In genomic region chr3:52432225-52432624, GRCh38 we compare ENCODE assay signal across 23 cellular contexts. TPM values are rescaled to one million over a fixed set of nuclear protein-coding genes. Genes with fewer than 3 reads are reported as not detected.
DNase-seq lines count a peak whose midpoint lies in the region; ATAC-seq and TF ChIP-seq lines count a peak whose summit lies in the region.
"Had no signal": no experiment of that assay in that cellular context is flagged by ENCODE, and none has a peak within 500 bp of the region (broad histone marks: within the 10 kb centered on the region; RNA-seq: fewer than 3 reads in every experiment).

No MANE protein-coding gene starts in this region.

- TF ChIP-seq CTCF in heart right ventricle (IDR thresholded peaks at IDR 0.05) = no peak
- TF ChIP-seq CTCF in endodermal cell (conservative IDR thresholded peaks at IDR 0.05) = no peak
- TF ChIP-seq CTCF in left lung (IDR thresholded peaks at IDR 0.05) = no peak
- TF ChIP-seq CTCF in CD14-positive monocyte (IDR thresholded peaks at IDR 0.05) = no peak

- no peaks in the 10 kb centered on the region for H3K27me3 ChIP-seq in heart right ventricle
- no peaks in the 10 kb centered on the region for H3K27me3 ChIP-seq in endodermal cell (ENCODE audit: control insufficient read depth, insufficient read depth, low read length, poor library complexity, severe bottlenecking)
- H3K27me3 ChIP-seq in left lung = no peaks in the 10 kb centered on the region

- peaks cover 29% of the 10 kb centered on the region for H3K4me1 Mint-ChIP-seq in endodermal cell
- peaks cover 43% of the 10 kb centered on the region for H3K4me1 Mint-ChIP-seq in CD14-positive monocyte

- H3K9ac ChIP-seq in endodermal cell (ENCODE audit: extremely low read depth, low read length, poor library complexity, severe bottlenecking) = no peak overlapping the region
- H3K9ac ChIP-seq: KMS-11 had no signal

- intact Hi-C loops in heart right ventricle (cut with DNase I) (no loop called here), left cardiac atrium (cut with DNase I) (no loop called here), posterior vena cava (cut with DNase I) (no loop called here), left lung (cut with DNase I) (no loop called here), CD14-positive monocyte (cut with micrococcal nuclease) (no loop called here)

- no peak overlapping the region for H3K27ac Mint-ChIP-seq in endodermal cell
- H3K27ac Mint-ChIP-seq in CD14-positive monocyte = peak overlapping the region in 2 of 7 donors; percentile 14 to 15
- H3K27ac Mint-ChIP-seq: activated CD4-positive, alpha-beta T cell treated with anti-CD3 and anti-CD28 coated beads, Interleukin-2, amount 10 ng/mL, durations not matched to agents 7 days and 5 days; activated naive CD4-positive, alpha-beta T cell treated with anti-CD3 and anti-CD28 coated beads, Interleukin-2, amount 10 ng/mL, durations not matched to agents 7 days and 5 days had no signal

- H3K27ac ChIP-seq in heart right ventricle = peak overlapping the region; percentile 24 to 86 (median 72)
- no peak overlapping the region for H3K27ac ChIP-seq in endodermal cell (ENCODE audit: low read depth, low read length)
- H3K27ac ChIP-seq in left lung = peak overlapping the region in 1 of 2 donors; percentile 5
- H3K27ac ChIP-seq: KMS-11, thoracic aorta had no signal

- H3K9me3 ChIP-seq in heart right ventricle (no peaks in the 10 kb centered on the region), endodermal cell (ENCODE audit: control insufficient read depth, low read length) (no peaks in the 10 kb centered on the region), left lung (no peaks in the 10 kb centered on the region)
- H3K9me3 ChIP-seq: mucosa of descending colon, thoracic aorta had no signal

- WGBS in heart right ventricle, 2 donors = 63 to 69% methylated on average over 6 of the region's 6 CpGs
- 89 to 94% methylated on average over 2 to 6 of the region's 6 CpGs for WGBS in endodermal cell (ENCODE audit: insufficient coverage in 1 of 2, insufficient read length in 1 of 2), 2 experiments

- H3K27me3 Mint-ChIP-seq in endodermal cell (ENCODE audit: insufficient read depth) (no peaks in the 10 kb centered on the region), CD14-positive monocyte (ENCODE audit: low read depth in 3 of 3) (peaks cover 2 to 12% (median 6%) of the 10 kb centered on the region in 3 donors)

- H3K4me1 ChIP-seq in heart right ventricle (peaks cover 34 to 84% (median 68%) of the 10 kb centered on the region in 9 donors), endodermal cell (ENCODE audit: control insufficient read depth, insufficient read depth, low read length) (peaks cover 12% of the 10 kb centered on the region), left lung (peaks cover 0 to 38% of the 10 kb centered on the region in 2 donors)

- no peak overlapping the region for H3K4me3 ChIP-seq in heart right ventricle
- no peak overlapping the region for H3K4me3 ChIP-seq in endodermal cell (ENCODE audit: low read length)
- no peak overlapping the region for H3K4me3 ChIP-seq in left lung
- H3K4me3 ChIP-seq: mucosa of descending colon, thoracic aorta had no signal

- no peak for ATAC-seq in heart right ventricle
- no peak for ATAC-seq in left cardiac atrium
- ATAC-seq in left lung = no peak
- ATAC-seq: mucosa of descending colon had no signal

- H3K36me3 ChIP-seq in heart right ventricle (no peaks in the 10 kb centered on the region), endodermal cell (ENCODE audit: control insufficient read depth, insufficient read depth, low read length) (no peaks in the 10 kb centered on the region), left lung (no peaks in the 10 kb centered on the region)
- H3K36me3 ChIP-seq: thoracic aorta had no signal

- H3K9me3 Mint-ChIP-seq in endodermal cell (no peaks in the 10 kb centered on the region), CD14-positive monocyte (peaks cover 0 to 3% (median 0%) of the 10 kb centered on the region in 7 donors)
- H3K9me3 Mint-ChIP-seq: activated CD4-positive, alpha-beta T cell treated with anti-CD3 and anti-CD28 coated beads, Interleukin-2, amount 10 ng/mL, durations not matched to agents 7 days and 5 days; activated naive CD4-positive, alpha-beta T cell treated with anti-CD3 and anti-CD28 coated beads, Interleukin-2, amount 10 ng/mL, durations not matched to agents 7 days and 5 days had no signal

- DNase-seq in heart right ventricle (no peak), left cardiac atrium (no peak), endodermal cell (peak; percentile 36), posterior vena cava (ENCODE audit: low spot score) (peak; percentile 52), ureter (ENCODE audit: low spot score) (peak; percentile 37), left lung (no peak), HuH-7 (ENCODE audit: low spot score) (no peak), CD14-positive monocyte (ENCODE audit: low spot score) (no peak)
- DNase-seq: activated CD4-positive, alpha-beta T cell treated with anti-CD3 and anti-CD28 coated beads, Interleukin-2, amount 10 ng/mL, durations not matched to agents 7 days and 5 days; activated naive CD4-positive, alpha-beta T cell treated with anti-CD3 and anti-CD28 coated beads, Interleukin-2, amount 10 ng/mL, durations not matched to agents 7 days and 5 days; activated T-cell treated with anti-CD3 and anti-CD28 coated beads for 4 hours; cerebellar nuclear complex; DMS79; effector memory CD4-positive, alpha-beta T cell; mucosa of descending colon; NCI-H187; NCI-H774; retina; SHP77 had no signal

- H3K4me3 Mint-ChIP-seq in endodermal cell (no peak overlapping the region), CD14-positive monocyte (peak overlapping the region in 1 of 2 donors; percentile 57)
- H3K4me3 Mint-ChIP-seq: activated CD4-positive, alpha-beta T cell treated with anti-CD3 and anti-CD28 coated beads, Interleukin-2, amount 10 ng/mL, durations not matched to agents 7 days and 5 days; activated naive CD4-positive, alpha-beta T cell treated with anti-CD3 and anti-CD28 coated beads, Interleukin-2, amount 10 ng/mL, durations not matched to agents 7 days and 5 days had no signal

- H3K36me3 Mint-ChIP-seq in endodermal cell (ENCODE audit: low read depth) = no peaks in the 10 kb centered on the region
- no peaks in the 10 kb centered on the region for H3K36me3 Mint-ChIP-seq in CD14-positive monocyte
- H3K36me3 Mint-ChIP-seq: activated naive CD4-positive, alpha-beta T cell treated with anti-CD3 and anti-CD28 coated beads, Interleukin-2, amount 10 ng/mL, durations not matched to agents 7 days and 5 days had no signal

RNA-seq across cellular contexts. Expression of gene SEMA3G, which starts 12.7 kb away (rescaled TPM):
- total RNA-seq in heart right ventricle (10 to 100 TPM in 9 of 10 donors, 1 to 10 TPM in 1; 8.3 to 17.8 (median 16.2) TPM), left cardiac atrium (10 to 100 TPM; 13.7 to 19.9 TPM), endodermal cell (1 to 10 TPM; 2.5 to 8.6 TPM), posterior vena cava (10 to 100 TPM; 12.4 to 17.7 TPM), ureter (7.5 TPM), left lung (10 to 100 TPM; 30.5 to 36.5 TPM)
- polyA plus RNA-seq in heart right ventricle (10 to 100 TPM; 12.1 to 13.1 TPM), CD14-positive monocyte (not detected)
- polyA plus RNA-seq in endodermal cell (2013, experiment 1 of 2) = 1.9 TPM
- polyA plus RNA-seq in endodermal cell (2013, experiment 2 of 2) = 1.5 TPM
- total RNA-seq: OCI-LY7 had no signal

RNA-seq across cellular contexts. Expression of gene TNNC1, which starts 21.6 kb away (rescaled TPM):
- 1,000 to 10,000 TPM; 6,035 to 9,296 (median 8,226) TPM for total RNA-seq in heart right ventricle
- over 10,000 TPM in 1 of 2 donors, 1,000 to 10,000 TPM in 1; 9,937 to 18,066 TPM for polyA plus RNA-seq in heart right ventricle
- total RNA-seq in left cardiac atrium = 1,000 to 10,000 TPM; 2,841 to 3,233 TPM
- total RNA-seq in endodermal cell = 10 to 100 TPM; 44.8 to 64.6 TPM
- polyA plus RNA-seq in endodermal cell (2013, experiment 1 of 2) = 30.4 TPM
- polyA plus RNA-seq in endodermal cell (2013, experiment 2 of 2) = 36.1 TPM
- 1 to 10 TPM; 3.5 to 5.5 TPM for total RNA-seq in posterior vena cava
- 9.4 TPM for total RNA-seq in ureter
- 100 to 1,000 TPM in 1 of 2 donors, 10 to 100 TPM in 1; 30.7 to 117 TPM for total RNA-seq in left lung
- not detected for polyA plus RNA-seq in CD14-positive monocyte
- total RNA-seq: glomerular endothelial cell had no signal

RNA-seq across cellular contexts. Expression of gene PHF7, which starts 21.8 kb away (rescaled TPM):
- 10 to 100 TPM; 11.5 to 26.3 (median 22.4) TPM for total RNA-seq in heart right ventricle
- 1 to 10 TPM; 1.9 to 6.0 TPM for polyA plus RNA-seq in heart right ventricle
- total RNA-seq in left cardiac atrium = 10 to 100 TPM; 13.1 to 16.0 TPM
- total RNA-seq in endodermal cell = 10 to 100 TPM; 10.9 to 12.7 TPM
- polyA plus RNA-seq in endodermal cell (2013, experiment 1 of 2) = 15.3 TPM
- polyA plus RNA-seq in endodermal cell (2013, experiment 2 of 2) = 17.0 TPM
- total RNA-seq in posterior vena cava = 1 to 10 TPM; 6.4 to 9.2 TPM
- 11.4 TPM for total RNA-seq in ureter
- 1 to 10 TPM; 3.9 to 6.5 TPM for total RNA-seq in left lung
- polyA plus RNA-seq in CD14-positive monocyte = 1 to 10 TPM; 3.3 to 6.2 TPM

RNA-seq across cellular contexts. Expression of gene BAP1, which starts 22.4 kb away (rescaled TPM):
- total RNA-seq in heart right ventricle (10 to 100 TPM; 37.1 to 58.2 (median 46.1) TPM), left cardiac atrium (10 to 100 TPM; 52.6 to 62.4 TPM), endodermal cell (100 to 1,000 TPM in 1 of 2 donors, 10 to 100 TPM in 1; 94.5 to 100 TPM), posterior vena cava (10 to 100 TPM; 53.0 to 55.1 TPM), ureter (62.4 TPM), left lung (10 to 100 TPM; 66.6 to 69.8 TPM)
- polyA plus RNA-seq in heart right ventricle (10 to 100 TPM; 50.6 to 51.6 TPM), CD14-positive monocyte (10 to 100 TPM; 11.2 to 12.9 TPM)
- polyA plus RNA-seq in endodermal cell (2013, experiment 1 of 2) = 80.1 TPM
- 71.0 TPM for polyA plus RNA-seq in endodermal cell (2013, experiment 2 of 2)

RNA-seq across cellular contexts. Expression of gene NISCH, which starts 23.2 kb away (rescaled TPM):
- total RNA-seq in heart right ventricle = 10 to 100 TPM; 35.3 to 56.3 (median 41.9) TPM
- polyA plus RNA-seq in heart right ventricle = 10 to 100 TPM; 24.0 to 53.6 TPM
- 10 to 100 TPM; 45.9 to 49.0 TPM for total RNA-seq in left cardiac atrium
- total RNA-seq in endodermal cell = 100 to 1,000 TPM; 151 to 156 TPM
- 124 TPM for polyA plus RNA-seq in endodermal cell (2013, experiment 1 of 2)
- polyA plus RNA-seq in endodermal cell (2013, experiment 2 of 2) = 99.4 TPM
- 10 to 100 TPM; 53.0 to 65.2 TPM for total RNA-seq in posterior vena cava
- total RNA-seq in ureter = 140 TPM
- 100 to 1,000 TPM in 1 of 2 donors, 10 to 100 TPM in 1; 72.6 to 104 TPM for total RNA-seq in left lung
- polyA plus RNA-seq in CD14-positive monocyte = 10 to 100 TPM in 1 of 2 donors, 1 to 10 TPM in 1; 9.7 to 13.1 TPM

Comparison
In these comparisons a context has a peak if more than half of its experiments do, and no peak if none do; other contexts are left out.
1. DNase-seq: peak in endodermal cell (single experiment), posterior vena cava (single experiment) and ureter (single experiment); none in heart right ventricle (0 of 2), left cardiac atrium (single experiment), left lung (0 of 2), HuH-7 (single experiment) and CD14-positive monocyte (single experiment).
2. RNA of gene TNNC1, which starts 21.6 kb away (total RNA-seq): 6,035 to 9,296 TPM in heart right ventricle and 2,841 to 3,233 TPM in left cardiac atrium; 30.7 to 117 TPM in left lung, 44.8 to 64.6 TPM in endodermal cell, 9.4 TPM in ureter (single experiment) and 3.5 to 5.5 TPM in posterior vena cava; every median in the first group is over 10 times any median in the second.